27 cellular contexts compared by ENCODE assay signal in the genomic region with DNA sequence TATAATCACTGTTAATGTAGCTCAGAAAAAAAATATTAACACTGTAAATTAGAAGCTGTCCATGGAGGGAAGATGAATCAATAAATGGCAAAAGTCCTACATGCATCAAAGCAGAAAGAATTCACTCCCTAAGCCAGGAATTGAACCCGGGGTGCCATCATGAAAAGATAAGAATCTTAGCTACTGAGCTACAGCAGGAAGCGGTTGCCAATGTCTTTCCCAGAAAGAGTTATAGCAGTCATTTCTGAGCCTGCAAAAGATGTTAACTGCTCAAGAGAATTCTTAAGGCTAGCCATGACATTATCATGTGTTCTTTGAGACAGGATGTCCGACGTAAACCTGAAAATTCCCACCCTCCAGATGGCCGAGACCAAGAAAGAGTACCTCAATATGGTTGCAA. TPM values are rescaled to one million over a fixed set of nuclear protein-coding genes. Genes with fewer than 3 reads are reported as not detected.
"Had no signal": no experiment of that assay in that cellular context is flagged by ENCODE, and none has a peak within 500 bp of the region (broad histone marks: within the 10 kb centered on the region; RNA-seq: fewer than 3 reads in every experiment).

No MANE protein-coding gene starts in this region.

- H3K9me3 ChIP-seq: adrenal gland, body of pancreas, left lung, lower lobe of right lung, thyroid gland, upper lobe of right lung had no signal

- H3K36me3 Mint-ChIP-seq: activated CD8-positive, alpha-beta memory T cell treated with anti-CD3 and anti-CD28 coated beads, Interleukin-2, amount 10 ng/mL, durations not matched to agents 7 days and 5 days; activated naive CD8-positive, alpha-beta T cell treated with anti-CD3 and anti-CD28 coated beads for 36 hours; natural killer cell treated with Interleukin-12 subunit alpha and Interleukin-12 subunit beta and Interleukin-15 and Interleukin-18, amount 100 ng/mL, for 72 hours; stimulated activated effector memory CD8-positive, alpha-beta T cell treated with anti-CD3 and anti-CD28 coated beads, Interleukin-12 subunit alpha, Interleukin-12 subunit beta, amount 100 ng/mL, for 72 hours had no signal

- H3K27me3 Mint-ChIP-seq: activated CD8-positive, alpha-beta memory T cell treated with anti-CD3 and anti-CD28 coated beads, Interleukin-2, amount 10 ng/mL, durations not matched to agents 7 days and 5 days; activated naive CD8-positive, alpha-beta T cell treated with anti-CD3 and anti-CD28 coated beads for 36 hours; natural killer cell treated with Interleukin-12 subunit alpha and Interleukin-12 subunit beta and Interleukin-15 and Interleukin-18, amount 100 ng/mL, for 72 hours; progenitor cell of endocrine pancreas; stimulated activated naive CD8-positive, alpha-beta T cell treated with anti-CD3 and anti-CD28 coated beads, Interleukin-15, Interleukin-2, amounts not matched to agents 100 ng/mL and 50 ng/mL, for 24 hours; T-helper 17 cell had no signal

- H3K4me3 ChIP-seq: adrenal gland, body of pancreas, coronary artery, dorsolateral prefrontal cortex, left lung, lower lobe of right lung, thyroid gland, upper lobe of right lung had no signal

- H3K9me3 Mint-ChIP-seq: activated naive CD8-positive, alpha-beta T cell treated with anti-CD3 and anti-CD28 coated beads for 36 hours; stimulated activated effector memory CD8-positive, alpha-beta T cell treated with anti-CD3 and anti-CD28 coated beads, Interleukin-12 subunit alpha, Interleukin-12 subunit beta, amount 100 ng/mL, for 72 hours; stimulated activated naive CD8-positive, alpha-beta T cell treated with anti-CD3 and anti-CD28 coated beads, Interleukin-15, Interleukin-2, amounts not matched to agents 100 ng/mL and 50 ng/mL, for 24 hours had no signal

- H3K4me1 ChIP-seq: adrenal gland, body of pancreas, left lung, lower lobe of right lung, thyroid gland, upper lobe of right lung had no signal

- H3K4me3 Mint-ChIP-seq: activated CD8-positive, alpha-beta memory T cell treated with anti-CD3 and anti-CD28 coated beads, Interleukin-2, amount 10 ng/mL, durations not matched to agents 7 days and 5 days; activated CD8-positive, alpha-beta T cell treated with anti-CD3 and anti-CD28 coated beads, Interleukin-2, amount 10 ng/mL, durations not matched to agents 7 days and 5 days; activated naive CD8-positive, alpha-beta T cell treated with anti-CD3 and anti-CD28 coated beads for 36 hours; activated T-cell treated with anti-CD3 and anti-CD28 coated beads, Interleukin-2, amount 50 U/mL, for 72 hours; natural killer cell treated with Interleukin-12 subunit alpha and Interleukin-12 subunit beta and Interleukin-15 and Interleukin-18, amount 100 ng/mL, for 72 hours; stimulated activated effector memory CD8-positive, alpha-beta T cell treated with anti-CD3 and anti-CD28 coated beads, Interleukin-12 subunit alpha, Interleukin-12 subunit beta, amount 100 ng/mL, for 72 hours; stimulated activated naive CD8-positive, alpha-beta T cell treated with anti-CD3 and anti-CD28 coated beads, Interleukin-15, Interleukin-2, amounts not matched to agents 100 ng/mL and 50 ng/mL, for 24 hours; T-helper 17 cell; WTC11 had no signal

- H3K27ac ChIP-seq: adrenal gland, body of pancreas, coronary artery, left lung, lower lobe of right lung, thyroid gland, upper lobe of right lung had no signal

- H3K4me1 Mint-ChIP-seq: activated CD8-positive, alpha-beta memory T cell treated with anti-CD3 and anti-CD28 coated beads, Interleukin-2, amount 10 ng/mL, durations not matched to agents 7 days and 5 days; activated naive CD8-positive, alpha-beta T cell treated with anti-CD3 and anti-CD28 coated beads for 36 hours; stimulated activated effector memory CD8-positive, alpha-beta T cell treated with anti-CD3 and anti-CD28 coated beads, Interleukin-12 subunit alpha, Interleukin-12 subunit beta, amount 100 ng/mL, for 72 hours; T-helper 17 cell; WTC11 had no signal

- H3K27me3 ChIP-seq: adrenal gland, body of pancreas, left lung, thyroid gland, upper lobe of right lung had no signal

- H3K27ac Mint-ChIP-seq: activated CD8-positive, alpha-beta memory T cell treated with anti-CD3 and anti-CD28 coated beads, Interleukin-2, amount 10 ng/mL, durations not matched to agents 7 days and 5 days; activated CD8-positive, alpha-beta T cell treated with anti-CD3 and anti-CD28 coated beads, Interleukin-2, amount 10 ng/mL, durations not matched to agents 7 days and 5 days; activated naive CD8-positive, alpha-beta T cell treated with anti-CD3 and anti-CD28 coated beads for 36 hours; activated T-cell treated with anti-CD3 and anti-CD28 coated beads, Interleukin-2, amount 50 U/mL, for 72 hours; natural killer cell treated with Interleukin-12 subunit alpha and Interleukin-12 subunit beta and Interleukin-15 and Interleukin-18, amount 100 ng/mL, for 72 hours; progenitor cell of endocrine pancreas; stimulated activated effector memory CD8-positive, alpha-beta T cell treated with anti-CD3 and anti-CD28 coated beads, Interleukin-12 subunit alpha, Interleukin-12 subunit beta, amount 100 ng/mL, for 72 hours; stimulated activated naive CD8-positive, alpha-beta T cell treated with anti-CD3 and anti-CD28 coated beads, Interleukin-15, Interleukin-2, amounts not matched to agents 100 ng/mL and 50 ng/mL, for 24 hours; T-helper 17 cell; WTC11 had no signal

- H3K36me3 ChIP-seq: adrenal gland, left lung, lower lobe of right lung, thyroid gland, upper lobe of right lung had no signal

- DNase-seq: activated CD8-positive, alpha-beta memory T cell treated with anti-CD3 and anti-CD28 coated beads, Interleukin-2, amount 10 ng/mL, durations not matched to agents 7 days and 5 days; activated CD8-positive, alpha-beta T cell treated with anti-CD3 and anti-CD28 coated beads, Interleukin-2, amount 10 ng/mL, durations not matched to agents 7 days and 5 days; activated naive CD4-positive, alpha-beta T cell; activated naive CD8-positive, alpha-beta T cell treated with anti-CD3 and anti-CD28 coated beads for 36 hours; activated T-cell treated with anti-CD3 and anti-CD28 coated beads, Interleukin-2, amount 50 U/mL, for 72 hours; adrenal gland; aorta; body of pancreas; cerebellar nuclear complex; effector memory CD4-positive, alpha-beta T cell; left lung; lower lobe of right lung; mesendoderm; retina; small intestine; stimulated activated CD4-positive, alpha-beta T cell treated with anti-CD3 and anti-CD28 coated beads, Interleukin-4, amount 100 ng/mL, for 24 hours; T-helper 17 cell; T1000; thyroid gland; upper lobe of right lung had no signal

RNA-seq across cellular contexts. Expression of a gene that starts 47.4 kb away (rescaled TPM):
- total RNA-seq: WTC11 had no signal
